9 cellular contexts compared by ENCODE assay signal in genomic region chr15:72722071-72722696, GRCh38. TPM values are rescaled to one million over a fixed set of nuclear protein-coding genes. Genes with fewer than 3 reads are reported as not detected.
DNase-seq lines count a peak whose midpoint lies in the region; ATAC-seq and TF ChIP-seq lines count a peak whose summit lies in the region.
"Had no signal": no experiment of that assay in that cellular context is flagged by ENCODE, and none has a peak within 500 bp of the region (broad histone marks: within the 10 kb centered on the region; RNA-seq: fewer than 3 reads in every experiment).

No MANE protein-coding gene starts in this region.

- no peaks in the 10 kb centered on the region for H3K4me1 Mint-ChIP-seq in CD4-positive, alpha-beta T cell (ENCODE audit: low read depth)
- no peaks in the 10 kb centered on the region for H3K4me1 Mint-ChIP-seq in activated T-cell treated with anti-CD3 and anti-CD28 coated beads, Interleukin-2, amount 50 U/mL, for 24 hours (ENCODE audit: low read depth)
- H3K4me1 Mint-ChIP-seq: IgD-negative memory B cell had no signal

- peak; percentile 51 for ATAC-seq in CD4-positive, alpha-beta T cell (ENCODE audit: poor library complexity)
- ATAC-seq in HG02870 (IDR thresholded peaks at IDR 0.05; ENCODE audit: unreplicated experiment), result no peak

- H3K36me3 ChIP-seq in PC-9 (ENCODE audit: low read depth), result no peaks in the 10 kb centered on the region

- H3K36me3 Mint-ChIP-seq in CD4-positive, alpha-beta T cell (ENCODE audit: low read depth), result peaks cover 38% of the 10 kb centered on the region
- peaks cover 24% of the 10 kb centered on the region for H3K36me3 Mint-ChIP-seq in activated T-cell treated with anti-CD3 and anti-CD28 coated beads, Interleukin-2, amount 50 U/mL, for 24 hours (ENCODE audit: low read depth)

- POLR2A ChIA-PET in CD4-positive, alpha-beta T cell (lab: Charles Lee), result interaction anchor here (1.1 to 1.4 kb wide), 5 partner anchors 13 to 361 kb away, joined by 3 to 7 read pairs (median 3); partner anchors contain the start of gene ADPGK
- POLR2A ChIA-PET in PC-9 (lab: Charles Lee; ENCODE audit: unreplicated experiment), result interaction anchor here (0.6 to 0.7 kb wide), 2 partner anchors 20 to 961 kb away, joined by 3 read pairs; no protein-coding TSS in a partner anchor

- H3K27ac ChIP-seq in CD4-positive, alpha-beta T cell (ENCODE audit: low read depth, low read length), result no peak overlapping the region
- H3K27ac ChIP-seq in PC-9, result no peak overlapping the region

- H3K9me3 ChIP-seq in CD4-positive, alpha-beta T cell (ENCODE audit: control insufficient read depth, low read length), result no peaks in the 10 kb centered on the region
- no peaks in the 10 kb centered on the region for H3K9me3 ChIP-seq in PC-9 (ENCODE audit: insufficient read depth, low read depth)

- H3K9me3 Mint-ChIP-seq in CD4-positive, alpha-beta T cell, result no peaks in the 10 kb centered on the region
- no peaks in the 10 kb centered on the region for H3K9me3 Mint-ChIP-seq in activated T-cell treated with anti-CD3 and anti-CD28 coated beads, Interleukin-2, amount 50 U/mL, for 24 hours
- H3K9me3 Mint-ChIP-seq: IgD-negative memory B cell had no signal

- H3K4me3 ChIP-seq in PC-9 (no peak overlapping the region), fibroblast of mammary gland (ENCODE audit: control insufficient read depth, low read depth, low read length) (no peak overlapping the region)

- peak; percentile 51 to 80 (median 60) for DNase-seq in CD4-positive, alpha-beta T cell
- DNase-seq in HPDE6-E6E7 (ENCODE audit: extremely low spot score) (peak; percentile 19), PC-9 (peak; percentile 44 to 53), fibroblast of mammary gland (ENCODE audit: low read depth) (peak; percentile 82), non-pigmented ciliary epithelial cell (ENCODE audit: low read depth) (peak; percentile 35), superior temporal gyrus (ENCODE audit: extremely low spot score) (peak; percentile 77)
- peak; percentile 70 for DNase-seq in activated T-cell treated with anti-CD3 and anti-CD28 coated beads, Interleukin-2, amount 50 U/mL, for 24 hours

- H3K4me2 ChIP-seq in PC-9, result no peak overlapping the region

- no TSS peak for BruUV-seq in PC-9 (replicated peaks; lab: Mats Ljungman, UMichigan)

- no peaks in the 10 kb centered on the region for H3K79me2 ChIP-seq in PC-9 (ENCODE audit: low read depth)

- no peaks in the 10 kb centered on the region for H4K20me1 ChIP-seq in PC-9 (ENCODE audit: insufficient read depth)

- CTCF ChIA-PET in CD4-positive, alpha-beta T cell (lab: Charles Lee), result interaction anchor here (0.5 to 2.5 kb wide), 16 partner anchors 8 to 604 kb away, joined by 3 to 14 read pairs (median 4); partner anchors contain the start of genes MYO9A and SENP8
- CTCF ChIA-PET in PC-9 (lab: Charles Lee), result interaction anchor here (0.7 to 1.3 kb wide), 6 partner anchors 13 to 764 kb away, joined by 3 to 9 read pairs (median 3); partner anchors contain the start of genes BBS4 and HIGD2B

- no peak overlapping the region for H3K27ac Mint-ChIP-seq in CD4-positive, alpha-beta T cell
- H3K27ac Mint-ChIP-seq in activated T-cell treated with anti-CD3 and anti-CD28 coated beads, Interleukin-2, amount 50 U/mL, for 24 hours, result no peak overlapping the region
- H3K27ac Mint-ChIP-seq: IgD-negative memory B cell had no signal

- H3F3A ChIP-seq in PC-9 (ENCODE audit: insufficient read depth, low read depth), result no peaks in the 10 kb centered on the region

- no peaks in the 10 kb centered on the region for H3K27me3 Mint-ChIP-seq in CD4-positive, alpha-beta T cell
- no peaks in the 10 kb centered on the region for H3K27me3 Mint-ChIP-seq in activated T-cell treated with anti-CD3 and anti-CD28 coated beads, Interleukin-2, amount 50 U/mL, for 24 hours
- H3K27me3 Mint-ChIP-seq: IgD-negative memory B cell had no signal

- no peaks in the 10 kb centered on the region for H3K4me1 ChIP-seq in PC-9 (replicated peaks; ENCODE audit: insufficient read depth)

- no peaks in the 10 kb centered on the region for H3K27me3 ChIP-seq in CD4-positive, alpha-beta T cell (ENCODE audit: control insufficient read depth, insufficient read depth, low read length)
- no peaks in the 10 kb centered on the region for H3K27me3 ChIP-seq in PC-9 (ENCODE audit: insufficient read depth, low read depth)

- H3K4me3 Mint-ChIP-seq in CD4-positive, alpha-beta T cell, result no peak overlapping the region
- H3K4me3 Mint-ChIP-seq in activated T-cell treated with anti-CD3 and anti-CD28 coated beads, Interleukin-2, amount 50 U/mL, for 24 hours, result no peak overlapping the region
- H3K4me3 Mint-ChIP-seq: IgD-negative memory B cell had no signal

- H2AFZ ChIP-seq in PC-9, result no peak overlapping the region

- no peaks in the 10 kb centered on the region for H3K9me2 ChIP-seq in PC-9 (ENCODE audit: insufficient read depth)

- intact Hi-C loops in CD4-positive, alpha-beta T cell (cut with DNase I, micrococcal nuclease), result loop anchor here (2.0 to 5.0 kb wide), 4 partner anchors 60 to 551 kb away; partner anchors contain the start of gene ADPGK (in 1 of the 2)
- intact Hi-C loops in PC-9 (cut with micrococcal nuclease; ENCODE audit: unreplicated experiment), result loop anchor here (1.0 to 10.0 kb wide), 2 partner anchors 359 to 513 kb away; no protein-coding TSS in a partner anchor

- TF ChIP-seq CTCF in CD4-positive, alpha-beta T cell (IDR thresholded peaks at IDR 0.05), result peak; percentile 92
- TF ChIP-seq CTCF in PC-9 (conservative IDR thresholded peaks at IDR 0.05), result peak; percentile 86
- TF ChIP-seq CTCF in fibroblast of mammary gland (conservative IDR thresholded peaks at IDR 0.05; ENCODE audit: control insufficient read depth, insufficient read depth, low read depth, low read length), result peak; percentile 84

RNA-seq across cellular contexts. Expression of gene BBS4, which starts 36.2 kb away (rescaled TPM):
- total RNA-seq in CD4-positive, alpha-beta T cell, result 10 to 100 TPM in 1 of 2 experiments, 1 to 10 TPM in 1; 8.6 to 12.8 TPM
- 10.6 and 10.8 TPM in 2 replicates for total RNA-seq in PC-9 (2021)

RNA-seq across cellular contexts. Expression of gene HIGD2B, which starts 36.2 kb away (rescaled TPM):
- under 1 TPM in 1 of 2 experiments, not detected in 1; 0.28 TPM for total RNA-seq in CD4-positive, alpha-beta T cell
- total RNA-seq in PC-9 (2021), result 0.35 TPM in 1 of 2 replicates, not detected in the other

Comparison
In these comparisons a context has a peak if more than half of its experiments do, and no peak if none do; other contexts are left out.
1. DNase-seq: peak in every context shown above with its lines; median percentile 82 in fibroblast of mammary gland; 77 in superior temporal gyrus; 70 in activated T-cell treated with anti-CD3 and anti-CD28 coated beads, Interleukin-2, amount 50 U/mL, for 24 hours; 60 in CD4-positive, alpha-beta T cell; 48 in PC-9; 35 in non-pigmented ciliary epithelial cell; 19 in HPDE6-E6E7.